23 cellular contexts compared by ENCODE assay signal in genomic region chr2:25539141-25539540, GRCh38.
"Had no signal": no experiment of that assay in that cellular context is flagged by ENCODE, and none has a peak within 500 bp of the region (broad histone marks: within the 10 kb centered on the region; RNA-seq: fewer than 3 reads in every experiment).

No MANE protein-coding gene starts in this region.

- H3K27me3 Mint-ChIP-seq: activated CD4-positive, alpha-beta T cell treated with anti-CD3 and anti-CD28 coated beads for 36 hours; activated naive CD8-positive, alpha-beta T cell treated with anti-CD3 and anti-CD28 coated beads for 36 hours; activated T-helper 17 cell treated with anti-CD3 and anti-CD28 coated beads, Interleukin-2, amount 50 U/mL, for 72 hours had no signal

- H3K4me3 Mint-ChIP-seq: activated CD4-positive, alpha-beta T cell treated with anti-CD3 and anti-CD28 coated beads for 36 hours; activated naive CD8-positive, alpha-beta T cell treated with anti-CD3 and anti-CD28 coated beads for 36 hours; activated T-helper 17 cell treated with anti-CD3 and anti-CD28 coated beads, Interleukin-2, amount 50 U/mL, for 72 hours; nephron progenitor cell had no signal

- H3K27ac Mint-ChIP-seq: activated CD4-positive, alpha-beta T cell treated with anti-CD3 and anti-CD28 coated beads for 36 hours; activated naive CD8-positive, alpha-beta T cell treated with anti-CD3 and anti-CD28 coated beads for 36 hours; activated T-helper 17 cell treated with anti-CD3 and anti-CD28 coated beads, Interleukin-2, amount 50 U/mL, for 72 hours; nephron progenitor cell had no signal

- H3K4me1 Mint-ChIP-seq: activated CD4-positive, alpha-beta T cell treated with anti-CD3 and anti-CD28 coated beads for 36 hours; activated naive CD8-positive, alpha-beta T cell treated with anti-CD3 and anti-CD28 coated beads for 36 hours; activated T-helper 17 cell treated with anti-CD3 and anti-CD28 coated beads, Interleukin-2, amount 50 U/mL, for 72 hours had no signal

- H3K9me3 Mint-ChIP-seq: activated naive CD8-positive, alpha-beta T cell treated with anti-CD3 and anti-CD28 coated beads for 36 hours; activated T-helper 17 cell treated with anti-CD3 and anti-CD28 coated beads, Interleukin-2, amount 50 U/mL, for 72 hours had no signal

- H3K4me3 ChIP-seq: suprapubic skin, transverse colon, uterus had no signal

- ATAC-seq: activated CD4-positive, alpha-beta T cell treated with anti-CD3 and anti-CD28 coated beads for 36 hours; activated T-helper 17 cell treated with anti-CD3 and anti-CD28 coated beads, Interleukin-2, amount 50 U/mL, for 72 hours; foreskin keratinocyte had no signal

- H3K36me3 Mint-ChIP-seq: activated naive CD8-positive, alpha-beta T cell treated with anti-CD3 and anti-CD28 coated beads for 36 hours had no signal

- DNase-seq: activated CD4-positive, alpha-beta T cell treated with anti-CD3 and anti-CD28 coated beads for 36 hours; activated CD4-positive, alpha-beta T cell treated with anti-CD3 and anti-CD28 coated beads, Interleukin-2, amount 50 U/mL, for 48 hours; activated naive CD4-positive, alpha-beta T cell; activated naive CD8-positive, alpha-beta T cell treated with anti-CD3 and anti-CD28 coated beads for 36 hours; activated T-cell treated with anti-CD3 and anti-CD28 coated beads for 4 hours; amniotic stem cell; brain microvascular endothelial cell; central memory CD4-positive, alpha-beta T cell; foreskin keratinocyte; hypothalamus; mammary epithelial cell; midbrain; nephron progenitor cell; nucleus accumbens; retina; stimulated activated naive CD4-positive, alpha-beta T cell treated with Interleukin-2 at 50 U/mL for 16 hours; SW 1271; T-helper 2 cell; transverse colon; uterus; WERI-Rb-1 had no signal
